Comparison of ENCODE assay signal across 16 cellular contexts in the genomic region with DNA sequence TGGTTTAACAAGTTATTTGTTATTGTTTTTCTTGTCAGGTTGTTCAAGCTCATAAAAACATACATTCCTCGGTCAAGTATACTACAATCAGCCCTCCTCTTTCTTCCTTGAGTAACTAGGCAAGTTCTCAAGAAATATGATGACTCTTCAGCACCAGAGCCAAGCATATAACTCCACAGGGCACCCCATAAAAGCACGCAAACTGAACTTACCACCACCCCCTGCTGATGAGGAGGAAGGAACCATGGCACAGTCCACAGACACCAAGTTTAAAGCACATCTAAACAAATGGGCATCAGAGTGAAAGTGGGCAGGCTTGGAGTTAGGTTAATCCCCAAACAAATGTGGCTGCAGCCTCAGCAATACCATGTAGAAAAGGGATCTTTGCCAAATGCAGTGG. TPM values are rescaled to one million over a fixed set of nuclear protein-coding genes. Genes with fewer than 3 reads are reported as not detected.
DNase-seq lines count a peak whose midpoint lies in the region; ATAC-seq and TF ChIP-seq lines count a peak whose summit lies in the region.
"Had no signal": no experiment of that assay in that cellular context is flagged by ENCODE, and none has a peak within 500 bp of the region (broad histone marks: within the 10 kb centered on the region; RNA-seq: fewer than 3 reads in every experiment).

No MANE protein-coding gene starts in this region.

- no peaks in the 10 kb centered on the region for H3K27me3 ChIP-seq in CD8-positive, alpha-beta T cell (ENCODE audit: insufficient read depth, low read length)
- H3K27me3 ChIP-seq in mammary epithelial cell (ENCODE audit: insufficient read depth, low read length), result no peaks in the 10 kb centered on the region
- no peaks in the 10 kb centered on the region for H3K27me3 ChIP-seq in neural cell (ENCODE audit: insufficient read depth, low read depth, low read length)
- H3K27me3 ChIP-seq: colonic mucosa, tibial nerve had no signal

- H3K4me2 ChIP-seq in mammary epithelial cell (ENCODE audit: insufficient read depth, low read depth, low read length) (no peak overlapping the region), neural cell (ENCODE audit: low read length) (no peak overlapping the region)

- dilution Hi-C loops in mammary epithelial cell (cut with HindIII; ENCODE audit: low sequenced_read_pairs), result no loop called here

- intact Hi-C loops in CD8-positive, alpha-beta T cell (cut with DNase I, micrococcal nuclease), result loop anchor here in 1 of 2 experiments (10.0 kb wide), 1 partner anchor 1747 kb away; no protein-coding TSS in a partner anchor
- intact Hi-C loops in mammary epithelial cell (cut with micrococcal nuclease), result loop anchor here (10.0 kb wide), 1 partner anchor 203 kb away; a partner anchor contains a TSS

- H4K20me1 ChIP-seq in mammary epithelial cell (ENCODE audit: insufficient read depth, low read length) (no peaks in the 10 kb centered on the region), neural cell (ENCODE audit: insufficient read depth) (peaks cover 58% of the 10 kb centered on the region)

- no peak overlapping the region for H3K4me3 ChIP-seq in CD8-positive, alpha-beta T cell (ENCODE audit: low read depth, low read length)
- H3K4me3 ChIP-seq in mammary epithelial cell (replicated peaks in 1 of 3; ENCODE audit: insufficient read depth in 1 of 3, low read depth in 2 of 3, low read length in 3 of 3) (no peak overlapping the region), neural cell (ENCODE audit: low read length) (peak overlapping the region; percentile 50)
- H3K4me3 ChIP-seq: colonic mucosa, tibial nerve had no signal

- no peak for DNase-seq in CD8-positive, alpha-beta T cell
- peak; percentile 38 for DNase-seq in LoVo (ENCODE audit: low spot score)
- no peak for DNase-seq in mammary epithelial cell
- no peak for DNase-seq in mucosa of gallbladder (ENCODE audit: low spot score)
- no peak for DNase-seq in NCI-H69 (lab: John Stamatoyannopoulos, UW)
- no peak for DNase-seq in NCI-H1417 (lab: John Stamatoyannopoulos, UW)
- DNase-seq: activated naive CD8-positive, alpha-beta T cell treated with anti-CD3 and anti-CD28 coated beads, Interleukin-2, amount 10 ng/mL, durations not matched to agents 7 days and 5 days; colonic mucosa; head of caudate nucleus; kidney glomerular epithelial cell; MM.1S; Right ventricle myocardium superior; stimulated activated CD8-positive, alpha-beta memory T cell treated with anti-CD3 and anti-CD28 coated beads, Interleukin-4, amount 100 ng/mL, for 48 hours had no signal

- no peaks in the 10 kb centered on the region for H3K27me3 Mint-ChIP-seq in CD8-positive, alpha-beta T cell (ENCODE audit: low read depth)
- H3K27me3 Mint-ChIP-seq: activated naive CD8-positive, alpha-beta T cell treated with anti-CD3 and anti-CD28 coated beads, Interleukin-2, amount 10 ng/mL, durations not matched to agents 7 days and 5 days had no signal

- H3K9me3 Mint-ChIP-seq in CD8-positive, alpha-beta T cell, result no peaks in the 10 kb centered on the region
- H3K9me3 Mint-ChIP-seq: activated naive CD8-positive, alpha-beta T cell treated with anti-CD3 and anti-CD28 coated beads, Interleukin-2, amount 10 ng/mL, durations not matched to agents 7 days and 5 days had no signal

- no peak for ATAC-seq in CD8-positive, alpha-beta T cell
- ATAC-seq in HG03457 (IDR thresholded peaks at IDR 0.05; ENCODE audit: unreplicated experiment), result no peak

- CTCF ChIA-PET in CD8-positive, alpha-beta T cell (lab: Charles Lee), result no interaction called here
- CTCF ChIA-PET in mammary epithelial cell (lab: Charles Lee; ENCODE audit: low non-redundant PET), result no interaction called here

- TF ChIP-seq EP300 in neural cell (conservative IDR thresholded peaks at IDR 0.05; ENCODE audit: poor library complexity, severe bottlenecking), result no peak

- 37% methylated on average over 2 of the region's 2 CpGs for WGBS in mammary epithelial cell (ENCODE audit: low coverage, missing lambda C conversion rate)

- no peaks in the 10 kb centered on the region for H3K9me3 ChIP-seq in CD8-positive, alpha-beta T cell (ENCODE audit: low read length)
- H3K9me3 ChIP-seq in mammary epithelial cell (replicated peaks; ENCODE audit: insufficient read depth, low read length), result no peaks in the 10 kb centered on the region
- no peaks in the 10 kb centered on the region for H3K9me3 ChIP-seq in neural cell (ENCODE audit: low read length)
- H3K9me3 ChIP-seq: colonic mucosa, tibial nerve had no signal

- POLR2A ChIA-PET in CD8-positive, alpha-beta T cell (lab: Charles Lee), result no interaction called here

- H3F3A ChIP-seq in neural cell (ENCODE audit: insufficient read depth, low read length, poor library complexity, severe bottlenecking), result no peaks in the 10 kb centered on the region

- H3K4me1 ChIP-seq in CD8-positive, alpha-beta T cell (ENCODE audit: insufficient read depth, low read length), result peaks cover 63% of the 10 kb centered on the region
- peaks cover 60% of the 10 kb centered on the region for H3K4me1 ChIP-seq in mammary epithelial cell (ENCODE audit: insufficient read depth, low read length)

- H3K36me3 Mint-ChIP-seq in CD8-positive, alpha-beta T cell, result peaks cover 77% of the 10 kb centered on the region

- H3K9me2 ChIP-seq in neural cell (ENCODE audit: insufficient read depth, low read length), result no peaks in the 10 kb centered on the region

- H3K9ac ChIP-seq in mammary epithelial cell (ENCODE audit: insufficient read depth, low read length) (no peak overlapping the region), neural cell (ENCODE audit: low read length) (no peak overlapping the region)

- TF ChIP-seq CTCF in CD8-positive, alpha-beta T cell (IDR thresholded peaks at IDR 0.05), result no peak
- TF ChIP-seq CTCF in mammary epithelial cell (conservative IDR thresholded peaks at IDR 0.05 in 1 of 2, IDR thresholded peaks at IDR 0.05 in 1 of 2; ENCODE audit: extremely low read depth in 1 of 2, insufficient read depth in 1 of 2, low read depth in 1 of 2, low read length in 2 of 2) (no peak), neural cell (IDR thresholded peaks at IDR 0.05; ENCODE audit: poor library complexity, severe bottlenecking) (no peak)

- H3K4me1 Mint-ChIP-seq in CD8-positive, alpha-beta T cell (ENCODE audit: low read depth), result peaks cover 75% of the 10 kb centered on the region

- H3K79me2 ChIP-seq in mammary epithelial cell (ENCODE audit: insufficient read depth, low read length), result peaks cover 89% of the 10 kb centered on the region
- peaks cover 96% of the 10 kb centered on the region for H3K79me2 ChIP-seq in neural cell (replicated peaks; ENCODE audit: insufficient read depth, low read length)

- BruUV-seq in mammary epithelial cell (replicated peaks; lab: Mats Ljungman, UMichigan), result no TSS peak

- peaks cover 9% of the 10 kb centered on the region for H3K36me3 ChIP-seq in CD8-positive, alpha-beta T cell (ENCODE audit: insufficient read depth, low read length)
- H3K36me3 ChIP-seq in mammary epithelial cell (ENCODE audit: insufficient read depth, low read length) (peaks cover 11% of the 10 kb centered on the region), neural cell (ENCODE audit: insufficient read depth, low read length) (no peaks in the 10 kb centered on the region)
- H3K36me3 ChIP-seq: colonic mucosa had no signal

- no peak for TF ChIP-seq RAD21 in neural cell (conservative IDR thresholded peaks at IDR 0.05)

- in situ Hi-C loops in mammary epithelial cell (cut with MboI; ENCODE audit: low sequenced_read_pairs in 2 of 2), result no loop called here

- no peak overlapping the region for H3K27ac ChIP-seq in CD8-positive, alpha-beta T cell (ENCODE audit: low read depth, low read length)
- H3K27ac ChIP-seq in mammary epithelial cell (ENCODE audit: insufficient read depth, low read depth, low read length) (peak overlapping the region; percentile 13), neural cell (ENCODE audit: low read length) (no peak overlapping the region)
- H3K27ac ChIP-seq: colonic mucosa, tibial nerve had no signal

- H3K4me3 Mint-ChIP-seq in CD8-positive, alpha-beta T cell, result peak overlapping the region; percentile 42
- H3K4me3 Mint-ChIP-seq: activated naive CD8-positive, alpha-beta T cell treated with anti-CD3 and anti-CD28 coated beads, Interleukin-2, amount 10 ng/mL, durations not matched to agents 7 days and 5 days had no signal

- peak overlapping the region; percentile 52 for H3K27ac Mint-ChIP-seq in CD8-positive, alpha-beta T cell
- H3K27ac Mint-ChIP-seq: activated naive CD8-positive, alpha-beta T cell treated with anti-CD3 and anti-CD28 coated beads, Interleukin-2, amount 10 ng/mL, durations not matched to agents 7 days and 5 days had no signal

- H2AFZ ChIP-seq in mammary epithelial cell (ENCODE audit: low read depth, low read length) (no peak overlapping the region), neural cell (ENCODE audit: low read depth, low read length) (no peak overlapping the region)

TF ChIP-seq in neural cell, 6 proteins besides CTCF, POLR2A, EP300 and RAD21 (continues in another document):
- TF ChIP-seq MXI1 (conservative IDR thresholded peaks at IDR 0.05; ENCODE audit: poor library complexity, severe bottlenecking) (no peak), EZH2 (IDR thresholded peaks at IDR 0.05; ENCODE audit: borderline replicate concordance, insufficient read depth, low read length, poor library complexity, severe bottlenecking) (no peak)

RNA-seq across cellular contexts. Expression of a gene that starts 5.3 kb away (rescaled TPM):
- total RNA-seq in CD8-positive, alpha-beta T cell, result 100 to 1,000 TPM; 118 to 123 TPM
- 10 to 100 TPM; 62.7 to 95.8 TPM for total RNA-seq in mammary epithelial cell
- 94.7 TPM for polyA plus RNA-seq in mammary epithelial cell
- 33.8 TPM for polyA minus RNA-seq in mammary epithelial cell
- 451 and 480 TPM in 2 replicates for polyA plus RNA-seq in neural cell
- 255 and 266 TPM in 2 replicates for polyA minus RNA-seq in neural cell
- 98.3 TPM for total RNA-seq in mucosa of gallbladder

RNA-seq across cellular contexts. Expression of a gene that starts 26.0 kb away (rescaled TPM):
- 1 to 10 TPM; 7.7 to 8.1 TPM for total RNA-seq in CD8-positive, alpha-beta T cell
- total RNA-seq in mammary epithelial cell (10 to 100 TPM; 14.8 to 21.1 TPM), mucosa of gallbladder (42.3 TPM)
- polyA plus RNA-seq in mammary epithelial cell (23.8 TPM), neural cell (19.0 and 29.3 TPM in 2 replicates)
- polyA minus RNA-seq in mammary epithelial cell (14.0 TPM), neural cell (11.0 and 16.6 TPM in 2 replicates)

RNA-seq across cellular contexts. Expression of a gene that starts 49.0 kb away (rescaled TPM):
- total RNA-seq in CD8-positive, alpha-beta T cell, result 1 to 10 TPM; 7.5 to 7.7 TPM
- total RNA-seq in mammary epithelial cell (1 to 10 TPM; 1.7 to 2.2 TPM), mucosa of gallbladder (0.75 TPM)
- polyA plus RNA-seq in mammary epithelial cell (0.51 TPM), neural cell (54.9 and 65.5 TPM in 2 replicates)
- polyA minus RNA-seq in mammary epithelial cell (1.8 TPM), neural cell (104 and 118 TPM in 2 replicates)
